39 cellular contexts compared by ENCODE assay signal in the genomic region with DNA sequence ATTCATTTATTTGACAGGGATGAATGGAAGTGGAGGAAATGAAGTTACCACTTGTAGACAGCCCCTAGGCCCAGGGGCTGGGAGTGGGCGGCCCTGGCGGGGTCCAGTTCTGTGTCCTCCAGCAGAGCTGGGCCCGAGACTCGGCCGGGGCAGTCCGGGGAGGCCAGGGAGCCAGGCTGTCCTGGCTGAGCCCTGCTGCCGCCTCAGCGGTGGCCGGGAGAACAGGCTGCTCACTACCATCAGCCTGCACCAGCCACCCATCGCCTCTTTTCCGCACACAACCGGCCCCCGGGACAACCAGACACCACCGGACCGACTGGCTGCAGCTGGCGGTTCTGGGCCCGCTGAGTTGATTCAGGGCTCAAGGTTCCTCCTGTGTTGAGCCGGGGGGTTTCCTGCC. TPM values are rescaled to one million over a fixed set of nuclear protein-coding genes. Genes with fewer than 3 reads are reported as not detected.
"Had no signal": no experiment of that assay in that cellular context is flagged by ENCODE, and none has a peak within 500 bp of the region (broad histone marks: within the 10 kb centered on the region; RNA-seq: fewer than 3 reads in every experiment).

No MANE protein-coding gene starts in this region.

- H3K27me3 ChIP-seq: MG63 had no signal

- DNase-seq: Karpas-422, Kasumi-1, KG1, MG63, MM.1S, MV-4-11, NCI-H1048, NCI-H1092, NCI-H1092 treated with DMSO at 0.1 percent for 48 hours, NCI-H1105, NCI-H1105 treated with DMSO at 0.1 percent for 48 hours, NCI-H1417, NCI-H1417 treated with DMSO at 0.1 percent for 48 hours, NCI-H1436, NCI-H1436 treated with DMSO at 0.1 percent for 48 hours, NCI-H146, NCI-H1694, NCI-H1694 treated with DMSO at 0.1 percent for 48 hours, NCI-H187, NCI-H187 treated with DMSO at 0.1 percent for 48 hours, NCI-H1930, NCI-H2029, NCI-H2029 treated with DMSO at 0.1 percent for 48 hours, NCI-H2081, NCI-H2081 treated with DMSO at 0.1 percent for 48 hours, NCI-H2107, NCI-H2171, NCI-H2171 treated with DMSO at 0.1 percent for 48 hours, NCI-H2227 treated with DMSO at 0.1 percent for 48 hours, NCI-H226, NCI-H345, NCI-H446, NCI-H446 treated with DMSO at 0.1 percent for 48 hours, NCI-H510A had no signal

- H3K36me3 ChIP-seq: MG63 had no signal

- H3K4me3 ChIP-seq: MG63 had no signal

- H3K27ac ChIP-seq: KMS-11 had no signal

RNA-seq across cellular contexts. Expression of gene CLDN34, which starts 25.6 kb away (rescaled TPM):
- total RNA-seq: LHCN-M2, M059J, MCF 10A, NCI-H460 had no signal
